Comparison of ENCODE assay signal across 8 cellular contexts in the genomic region with DNA sequence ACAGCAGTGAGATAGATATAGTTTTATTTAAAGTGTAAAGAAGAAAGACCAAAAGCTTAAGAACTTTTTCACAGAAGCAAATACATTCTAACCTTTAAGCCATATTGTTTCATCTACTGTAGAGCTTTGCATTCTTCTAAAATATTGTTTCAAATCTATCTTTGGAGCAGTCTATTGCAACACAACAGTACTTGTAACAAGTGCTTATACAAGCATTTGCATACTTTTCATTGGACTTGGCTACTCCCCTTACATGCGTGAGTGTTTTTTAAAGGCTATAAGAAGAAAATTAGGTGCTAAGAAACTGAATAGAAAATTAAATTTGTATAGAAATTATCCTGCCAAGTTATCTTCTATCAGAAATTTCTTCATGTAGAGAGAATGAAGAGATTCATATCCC. TPM values are rescaled to one million over a fixed set of nuclear protein-coding genes. Genes with fewer than 3 reads are reported as not detected.
"Had no signal": no experiment of that assay in that cellular context is flagged by ENCODE, and none has a peak within 500 bp of the region (broad histone marks: within the 10 kb centered on the region; RNA-seq: fewer than 3 reads in every experiment).

No MANE protein-coding gene starts in this region.

- DNase-seq: IMR-90, KBM-7, KG1 had no signal

- H3K4me1 Mint-ChIP-seq: IgD-negative memory B cell had no signal

- H3K27me3 Mint-ChIP-seq: IgD-negative memory B cell had no signal

- H3K36me3 Mint-ChIP-seq: IgD-negative memory B cell had no signal

- H3K27ac Mint-ChIP-seq: IgD-negative memory B cell had no signal

- ATAC-seq: HepG2, K562 had no signal

- H3K4me3 ChIP-seq: K562 had no signal

- H3K4me3 Mint-ChIP-seq: IgD-negative memory B cell had no signal

- H3K27ac ChIP-seq: HL-60 had no signal

RNA-seq across cellular contexts. Expression of gene SEMA3E, which starts 45.3 kb away (rescaled TPM):
- total RNA-seq: HepG2, HT1080 had no signal
- polyA plus RNA-seq: HepG2, IgD-negative memory B cell had no signal
